In the genomic region with DNA sequence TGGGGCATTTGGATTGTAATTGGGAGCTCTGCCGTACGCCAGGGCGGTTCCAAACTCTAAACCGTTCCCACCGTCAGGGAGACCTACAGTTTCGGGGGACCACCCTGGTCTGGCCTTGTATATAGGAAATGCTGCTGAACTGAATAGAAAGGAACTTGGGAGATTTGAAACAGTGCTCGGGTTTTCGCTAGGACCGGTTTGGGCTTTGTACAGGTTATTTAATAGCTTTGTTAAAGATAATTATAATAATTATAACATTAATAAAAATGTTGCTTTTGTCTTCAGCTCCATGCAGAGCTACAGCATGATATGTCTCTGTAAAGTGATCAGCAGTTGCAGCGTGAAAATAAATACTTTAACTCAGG, we compare ENCODE assay signal across 14 cellular contexts. TPM values are rescaled to one million over a fixed set of nuclear protein-coding genes. Genes with fewer than 3 reads are reported as not detected.
DNase-seq lines count a peak whose midpoint lies in the region; ATAC-seq and TF ChIP-seq lines count a peak whose summit lies in the region.
"Had no signal": no experiment of that assay in that cellular context is flagged by ENCODE, and none has a peak within 500 bp of the region (broad histone marks: within the 10 kb centered on the region; RNA-seq: fewer than 3 reads in every experiment).

No MANE protein-coding gene starts in this region.

- POLR2A ChIA-PET in CD8-positive, alpha-beta memory T cell (lab: Charles Lee): no interaction called here

- DNase-seq in CD8-positive, alpha-beta memory T cell: peak in 1 of 5 donors; percentile 2
- no peak for DNase-seq in hepatocyte (ENCODE audit: low spot score)
- DNase-seq in neural progenitor cell (ENCODE audit: low spot score): no peak
- DNase-seq in NK-92 (lab: John Stamatoyannopoulos, UW; ENCODE audit: unreplicated experiment): no peak
- no peak for DNase-seq in substantia nigra (lab: John Stamatoyannopoulos, UW)
- DNase-seq in effector CD8-positive, alpha-beta T cell (lab: John Stamatoyannopoulos, UW): no peak
- DNase-seq: MV-4-11; NK-92 treated with Interleukin-12 subunit alpha and Interleukin-12 subunit beta, amount 100 ng/mL, for 24 hours; SHP77 treated with DMSO at 0.1 percent for 48 hours had no signal

- peak overlapping the region; percentile 18 to 64 (median 52) for H3K4me3 Mint-ChIP-seq in CD8-positive, alpha-beta memory T cell
- H3K4me3 Mint-ChIP-seq in neural progenitor cell: peak overlapping the region; percentile 90

- H3K27ac ChIP-seq in CD8-positive, alpha-beta memory T cell (ENCODE audit: low read depth, low read length): no peak overlapping the region
- H3K27ac ChIP-seq in HUES64 (ENCODE audit: low read depth, low read length) (peak overlapping the region; percentile 51; the same call in 1 of the 2 replicates), hepatocyte (no peak overlapping the region), neural progenitor cell (no peak overlapping the region), substantia nigra (ENCODE audit: low read depth, low read length, poor library complexity, severe bottlenecking) (no peak overlapping the region)
- H3K27ac ChIP-seq: C4-2B had no signal

- WGBS in HUES64: 1% methylated on average over 10 of the region's 10 CpGs
- 22% methylated on average over 10 of the region's 10 CpGs for WGBS in hepatocyte (ENCODE audit: low lambda C conversion rate, missing lambda C conversion rate)

- H3K36me3 Mint-ChIP-seq in CD8-positive, alpha-beta memory T cell: no peaks in the 10 kb centered on the region
- H3K36me3 Mint-ChIP-seq in neural progenitor cell: peaks cover 23% of the 10 kb centered on the region

- H3K36me3 ChIP-seq in CD8-positive, alpha-beta memory T cell (ENCODE audit: insufficient read depth, low read length): no peaks in the 10 kb centered on the region
- H3K36me3 ChIP-seq in HUES64 (ENCODE audit: insufficient read depth, low read length): peaks cover 4% of the 10 kb centered on the region; the same call in 1 of the 2 replicates
- no peaks in the 10 kb centered on the region for H3K36me3 ChIP-seq in hepatocyte (replicated peaks; ENCODE audit: insufficient read depth, low read depth)
- no peaks in the 10 kb centered on the region for H3K36me3 ChIP-seq in neural progenitor cell

- no peaks in the 10 kb centered on the region for H3K9me2 ChIP-seq in hepatocyte (replicated peaks; ENCODE audit: insufficient read depth)

- no peak for ATAC-seq in GM19035 (IDR thresholded peaks at IDR 0.05; ENCODE audit: unreplicated experiment)

- H3K9ac ChIP-seq in HUES64 (ENCODE audit: low read depth, low read length): no peak overlapping the region; the same call in 1 of the 2 replicates
- no peak overlapping the region for H3K9ac ChIP-seq in neural progenitor cell

- peaks cover 57% of the 10 kb centered on the region for H3F3A ChIP-seq in neural progenitor cell (ENCODE audit: low read depth)

- peak overlapping the region; percentile 97 for H3K4me2 ChIP-seq in hepatocyte
- peak overlapping the region; percentile 93 for H3K4me2 ChIP-seq in neural progenitor cell

- no peaks in the 10 kb centered on the region for H4K20me1 ChIP-seq in hepatocyte (ENCODE audit: insufficient read depth, poor library complexity, severe bottlenecking)
- H4K20me1 ChIP-seq in neural progenitor cell (ENCODE audit: low read depth): peaks cover 41% of the 10 kb centered on the region

- peaks cover 51 to 68% of the 10 kb centered on the region in 2 donors for H3K27me3 Mint-ChIP-seq in CD8-positive, alpha-beta memory T cell
- H3K27me3 Mint-ChIP-seq in neural progenitor cell (ENCODE audit: insufficient read depth, low read depth): peaks cover 22% of the 10 kb centered on the region

- no peak for TF ChIP-seq CTCF in hepatocyte (IDR thresholded peaks at IDR 0.05; ENCODE audit: poor library complexity)
- TF ChIP-seq CTCF in neural progenitor cell (IDR thresholded peaks at IDR 0.05): no peak

- H3K9me3 ChIP-seq in CD8-positive, alpha-beta memory T cell (ENCODE audit: low read length): no peaks in the 10 kb centered on the region
- H3K9me3 ChIP-seq in HUES64 (ENCODE audit: insufficient read depth, low read depth, low read length): no peaks in the 10 kb centered on the region
- H3K9me3 ChIP-seq in hepatocyte (ENCODE audit: low read depth): peaks cover 5% of the 10 kb centered on the region
- H3K9me3 ChIP-seq in neural progenitor cell (ENCODE audit: low read depth): no peaks in the 10 kb centered on the region

- peaks cover 50% of the 10 kb centered on the region for H3K27me3 ChIP-seq in CD8-positive, alpha-beta memory T cell (ENCODE audit: insufficient read depth, low read length, poor library complexity, severe bottlenecking)
- H3K27me3 ChIP-seq in HUES64 (ENCODE audit: insufficient read depth, low read length) (peaks cover 86% of the 10 kb centered on the region), hepatocyte (peaks cover 62% of the 10 kb centered on the region), neural progenitor cell (peaks cover 84% of the 10 kb centered on the region)

- H3K79me2 ChIP-seq in hepatocyte (no peaks in the 10 kb centered on the region), neural progenitor cell (ENCODE audit: low read depth) (peaks cover 36% of the 10 kb centered on the region)

- H3K4me1 ChIP-seq in CD8-positive, alpha-beta memory T cell (ENCODE audit: insufficient read depth, low read length): peaks cover 28% of the 10 kb centered on the region
- H3K4me1 ChIP-seq in HUES64 (ENCODE audit: insufficient read depth, low read length) (peaks cover 29% of the 10 kb centered on the region), hepatocyte (ENCODE audit: insufficient read depth) (peaks cover 16% of the 10 kb centered on the region), neural progenitor cell (peaks cover 47% of the 10 kb centered on the region)

- peak overlapping the region in 1 of 8 donors; percentile 27 for H3K27ac Mint-ChIP-seq in CD8-positive, alpha-beta memory T cell
- peak overlapping the region; percentile 14 for H3K27ac Mint-ChIP-seq in neural progenitor cell

- CTCF ChIA-PET in CD8-positive, alpha-beta memory T cell (lab: Charles Lee): no interaction called here

- H2AFZ ChIP-seq in hepatocyte (peak overlapping the region; percentile 62), neural progenitor cell (replicated peaks) (peak overlapping the region; percentile 96)

- H3K9me3 Mint-ChIP-seq in CD8-positive, alpha-beta memory T cell: peaks cover 0 to 8% (median 0%) of the 10 kb centered on the region in 5 donors
- peaks cover 3% of the 10 kb centered on the region for H3K9me3 Mint-ChIP-seq in neural progenitor cell

- no peak overlapping the region for H3K4me3 ChIP-seq in CD8-positive, alpha-beta memory T cell (ENCODE audit: low read length)
- peak overlapping the region; percentile 56 for H3K4me3 ChIP-seq in HUES64 (ENCODE audit: low read length)
- no peak overlapping the region for H3K4me3 ChIP-seq in hepatocyte
- H3K4me3 ChIP-seq in neural progenitor cell: peak overlapping the region; percentile 56

- H3K4me1 Mint-ChIP-seq in CD8-positive, alpha-beta memory T cell: peaks cover 19 to 34% (median 29%) of the 10 kb centered on the region in 3 donors
- peaks cover 39% of the 10 kb centered on the region for H3K4me1 Mint-ChIP-seq in neural progenitor cell

RNA-seq across cellular contexts. Expression of a gene that starts 2.4 kb away (rescaled TPM):
- not detected for total RNA-seq in CD8-positive, alpha-beta memory T cell
- not detected for polyA plus RNA-seq in CD8-positive, alpha-beta memory T cell
- 36.1 TPM for polyA plus RNA-seq in HUES64 (2013, experiment 1 of 2)
- polyA plus RNA-seq in HUES64 (2013, experiment 2 of 2): 55.5 TPM
- 1.0 and 1.9 TPM in 2 replicates for total RNA-seq in hepatocyte
- 1.8 and 2.4 TPM in 2 replicates for polyA plus RNA-seq in hepatocyte
- total RNA-seq in neural progenitor cell (ENCODE audit: low replicate concordance): 3.0 and 8.5 TPM in 2 replicates
- total RNA-seq: lung microvascular endothelial cell had no signal
- polyA plus RNA-seq: fibroblast of lung had no signal

RNA-seq across cellular contexts. Expression of a gene that starts 52.6 kb away (rescaled TPM):
- not detected for total RNA-seq in CD8-positive, alpha-beta memory T cell
- polyA plus RNA-seq in CD8-positive, alpha-beta memory T cell: not detected
- polyA plus RNA-seq in HUES64 (2013, experiment 1 of 2): 3.5 TPM
- 3.7 TPM for polyA plus RNA-seq in HUES64 (2013, experiment 2 of 2)
- total RNA-seq in hepatocyte: 0.52 TPM in 1 of 2 replicates, not detected in the other
- 1.9 and 3.1 TPM in 2 replicates for polyA plus RNA-seq in hepatocyte
- 0.43 and 2.7 TPM in 2 replicates for total RNA-seq in neural progenitor cell (ENCODE audit: low replicate concordance)
- total RNA-seq: lung microvascular endothelial cell had no signal
- polyA plus RNA-seq: fibroblast of lung had no signal

Comparison
In these comparisons a context has a peak if more than half of its experiments do, and no peak if none do; other contexts are left out.
1. H3K4me3 ChIP-seq: peak in HUES64 (single experiment) and neural progenitor cell (single experiment); none in CD8-positive, alpha-beta memory T cell (single experiment) and hepatocyte (single experiment).